Comparison of ENCODE assay signal across 8 cellular contexts in the genomic region with DNA sequence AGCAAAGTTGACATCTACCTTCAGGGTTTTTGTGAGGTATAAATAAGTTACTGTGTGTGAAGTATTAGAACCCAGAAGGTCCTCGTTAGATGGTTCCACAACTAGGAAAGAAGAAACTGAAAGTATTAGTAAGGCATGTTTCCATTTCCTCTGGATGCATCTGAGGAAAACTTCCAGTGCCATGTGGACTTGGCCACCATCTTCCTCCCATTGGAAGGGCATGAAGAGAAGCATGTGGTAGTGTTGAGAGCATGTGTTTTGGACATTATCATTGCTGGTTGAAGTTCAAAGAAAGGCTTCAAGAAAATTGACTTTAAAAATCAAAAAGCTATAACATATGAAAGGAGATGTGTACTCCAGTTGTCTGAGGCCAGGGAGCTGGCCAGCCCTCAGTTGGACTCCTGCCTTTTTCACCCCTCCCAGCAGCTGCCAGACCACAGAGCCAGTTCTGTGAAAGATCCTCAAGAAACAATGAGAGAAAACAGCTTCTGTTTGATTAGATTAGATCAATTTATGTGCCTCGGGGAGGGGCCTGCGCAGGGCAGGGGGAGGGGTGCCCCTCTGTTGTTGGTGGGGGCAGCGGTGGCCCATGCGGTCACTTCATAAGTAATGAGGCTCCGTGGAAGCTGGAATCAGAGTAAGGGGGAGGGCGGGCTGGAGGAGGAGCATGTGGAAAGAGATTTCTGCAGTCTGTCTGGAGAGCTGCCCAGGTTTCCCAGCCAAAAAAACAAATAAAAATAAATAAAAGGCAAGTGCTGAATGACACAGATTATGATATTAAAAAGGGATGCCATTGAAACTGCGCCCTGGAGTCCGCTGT.
DNase-seq lines count a peak whose midpoint lies in the region; ATAC-seq, FAIRE-seq and TF ChIP-seq lines count a peak whose summit lies in the region.

No MANE protein-coding gene starts in this region.

- H3K9me3 ChIP-seq in astrocyte (ENCODE audit: insufficient read depth, low read depth, low read length), result no peaks in the 10 kb centered on the region

- ATAC-seq in sciatic nerve (peak; percentile 90), GM18907 (IDR thresholded peaks at IDR 0.05; ENCODE audit: unreplicated experiment) (no peak), GM21737 (IDR thresholded peaks at IDR 0.05; ENCODE audit: unreplicated experiment) (no peak), HG03432 (IDR thresholded peaks at IDR 0.05; ENCODE audit: unreplicated experiment) (no peak)

- H3K4me3 Mint-ChIP-seq in astrocyte (ENCODE audit: unreplicated experiment), result peak overlapping the region; percentile 76

- no peak overlapping the region for H3K27ac ChIP-seq in astrocyte (ENCODE audit: low read depth, low read length)

- H3K36me3 Mint-ChIP-seq in astrocyte (ENCODE audit: low read depth, unreplicated experiment), result no peaks in the 10 kb centered on the region

- no peaks in the 10 kb centered on the region for H3K9me3 Mint-ChIP-seq in astrocyte (ENCODE audit: unreplicated experiment)

- peaks cover 24% of the 10 kb centered on the region for H3K4me1 ChIP-seq in astrocyte (ENCODE audit: insufficient read depth, low read length)

- no peaks in the 10 kb centered on the region for H3K36me3 ChIP-seq in astrocyte (ENCODE audit: insufficient read depth, low read length)

- no peak overlapping the region for H3K9ac ChIP-seq in astrocyte (ENCODE audit: low read length)

- H3K4me3 ChIP-seq in astrocyte (ENCODE audit: insufficient read depth, low read depth, low read length), result peak overlapping the region; percentile 6

- no peaks in the 10 kb centered on the region for H3K27me3 ChIP-seq in astrocyte (ENCODE audit: insufficient read depth, low read length)

- intact Hi-C loops in sciatic nerve (cut with DNase I), result no loop called here

- DNase-seq in DMS79 (lab: John Stamatoyannopoulos, UW) (peak; percentile 26), NCI-H2107 treated with DMSO at 0.1 percent for 48 hours (lab: John Stamatoyannopoulos, UW; ENCODE audit: unreplicated experiment) (peak; percentile 26), astrocyte (ENCODE audit: low read depth) (peak; percentile 71), hypothalamus (lab: John Stamatoyannopoulos, UW) (peak in 48 of 51 donors; percentile 21 to 92 (median 67)), sciatic nerve (ENCODE audit: low spot score) (peak; percentile 84)

- no peak for FAIRE-seq in astrocyte (lab: Jason Lieb, UNC)

- no peak overlapping the region for H3K27ac Mint-ChIP-seq in astrocyte (ENCODE audit: unreplicated experiment)

- TF ChIP-seq CTCF in astrocyte (IDR thresholded peaks at IDR 0.05; ENCODE audit: insufficient read depth, low read depth, low read length), result no peak

- peaks cover 95% of the 10 kb centered on the region for H4K20me1 ChIP-seq in astrocyte (ENCODE audit: insufficient read depth, low read length)

- H3K27me3 Mint-ChIP-seq in astrocyte (ENCODE audit: low read depth, unreplicated experiment), result no peaks in the 10 kb centered on the region

- peaks cover 56% of the 10 kb centered on the region for H3K4me1 Mint-ChIP-seq in astrocyte (ENCODE audit: low read depth, unreplicated experiment)

- no peak overlapping the region for H2AFZ ChIP-seq in astrocyte (ENCODE audit: low read depth, low read length)

- H3K4me2 ChIP-seq in astrocyte (ENCODE audit: low read length), result peak overlapping the region; percentile 80

- H3K79me2 ChIP-seq in astrocyte (ENCODE audit: insufficient read depth, low read length), result peaks cover 95% of the 10 kb centered on the region

Comparison
In these comparisons a context has a peak if more than half of its experiments do, and no peak if none do; other contexts are left out.
1. DNase-seq: peak in every context shown above with its lines; median percentile 84 in sciatic nerve; 71 in astrocyte; 67 in hypothalamus; 26 in DMS79; 26 in NCI-H2107 treated with DMSO at 0.1 percent for 48 hours.